In the genomic region with DNA sequence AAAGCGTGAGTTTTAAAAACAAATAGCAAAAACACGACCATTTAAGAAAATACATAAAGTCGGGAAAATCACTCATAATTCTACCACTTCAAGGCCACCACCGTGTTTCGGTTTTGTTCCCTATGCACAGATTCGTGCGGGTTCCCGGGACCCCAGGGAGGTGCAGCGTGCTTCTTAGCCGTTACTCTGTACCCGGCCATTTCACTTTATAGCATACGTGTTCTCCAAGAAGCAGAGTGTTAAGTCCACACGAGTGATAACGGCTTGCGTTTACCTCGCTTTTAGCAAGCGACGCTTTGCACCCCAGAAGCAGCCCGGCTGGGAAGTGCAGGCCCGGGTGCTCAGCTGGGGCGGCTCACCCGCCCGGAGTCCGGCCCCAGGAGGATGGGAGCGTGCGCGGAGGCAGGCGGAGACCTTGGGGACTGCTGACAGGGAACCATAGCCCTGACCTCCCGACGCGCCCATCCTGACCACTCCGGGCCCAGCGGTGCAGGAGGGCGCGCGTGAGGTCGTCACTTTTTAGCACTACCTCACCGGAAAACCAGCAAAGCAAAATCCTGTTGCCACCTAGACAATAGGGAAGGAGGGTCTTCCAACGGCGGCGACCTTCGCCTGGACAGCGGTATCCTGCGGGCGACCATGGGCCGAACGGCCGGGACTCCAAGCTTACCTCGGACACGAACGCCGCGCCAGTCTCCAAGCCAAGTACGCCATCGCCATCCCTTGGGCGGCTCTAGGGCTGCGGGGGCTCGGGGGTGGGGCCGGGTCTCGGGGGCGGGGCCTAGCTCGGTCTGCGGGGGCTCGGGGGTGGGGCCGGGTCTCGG, we compare ENCODE assay signal across 8 cellular contexts. TPM values are rescaled to one million over a fixed set of nuclear protein-coding genes. Genes with fewer than 3 reads are reported as not detected.
DNase-seq lines count a peak whose midpoint lies in the region; ATAC-seq and TF ChIP-seq lines count a peak whose summit lies in the region.

A gene with protein sequence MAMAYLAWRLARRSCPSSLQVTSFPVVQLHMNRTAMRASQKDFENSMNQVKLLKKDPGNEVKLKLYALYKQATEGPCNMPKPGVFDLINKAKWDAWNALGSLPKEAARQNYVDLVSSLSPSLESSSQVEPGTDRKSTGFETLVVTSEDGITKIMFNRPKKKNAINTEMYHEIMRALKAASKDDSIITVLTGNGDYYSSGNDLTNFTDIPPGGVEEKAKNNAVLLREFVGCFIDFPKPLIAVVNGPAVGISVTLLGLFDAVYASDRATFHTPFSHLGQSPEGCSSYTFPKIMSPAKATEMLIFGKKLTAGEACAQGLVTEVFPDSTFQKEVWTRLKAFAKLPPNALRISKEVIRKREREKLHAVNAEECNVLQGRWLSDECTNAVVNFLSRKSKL (minus strand): TSS at position 735 of the 824 bp plus-strand sequence. CDS start 15 bp downstream, at position 720.

- peak within 1 kb of the TSS; percentile 98 for H2AFZ ChIP-seq in hepatocyte

- no peaks in the 10 kb centered on the region for H3K9me3 ChIP-seq in hepatocyte (ENCODE audit: low read depth)

- peaks cover 41% of the 10 kb centered on the region for H3K79me2 ChIP-seq in hepatocyte

- peak within 1 kb of the TSS; percentile 93 for H3K27ac ChIP-seq in hepatocyte

- no peaks in the 10 kb centered on the region for H3K27me3 ChIP-seq in hepatocyte

- 2% methylated on average over 50 of the region's 66 CpGs for WGBS in hepatocyte (ENCODE audit: low lambda C conversion rate, missing lambda C conversion rate)

- H3K4me2 ChIP-seq in hepatocyte: peak within 1 kb of the TSS; percentile 88

- ATAC-seq in GM21723 (IDR thresholded peaks at IDR 0.05; ENCODE audit: unreplicated experiment): peak; percentile 51

- in situ Hi-C loops in astrocyte of the spinal cord (cut with HindIII; ENCODE audit: low sequenced_read_pairs): no loop called here

- TF ChIP-seq CTCF in astrocyte of the spinal cord (IDR thresholded peaks at IDR 0.05; ENCODE audit: low read depth, low read length) (no peak), hepatocyte (IDR thresholded peaks at IDR 0.05; ENCODE audit: poor library complexity) (no peak), retinal pigment epithelial cell (conservative IDR thresholded peaks at IDR 0.05; ENCODE audit: low read depth, low read length) (no peak)

- H4K20me1 ChIP-seq in hepatocyte (ENCODE audit: insufficient read depth, poor library complexity, severe bottlenecking): no peaks in the 10 kb centered on the region

- H3K9me2 ChIP-seq in hepatocyte (replicated peaks; ENCODE audit: insufficient read depth): no peaks in the 10 kb centered on the region

- H3K36me3 ChIP-seq in hepatocyte (replicated peaks; ENCODE audit: insufficient read depth, low read depth): no peaks in the 10 kb centered on the region

- H3K4me1 ChIP-seq in hepatocyte (ENCODE audit: insufficient read depth): peaks cover 13% of the 10 kb centered on the region

- peak within 1 kb of the TSS; percentile 81 for H3K4me3 ChIP-seq in Jurkat, Clone E6-1 (ENCODE audit: low read length)
- H3K4me3 ChIP-seq in astrocyte of the spinal cord (ENCODE audit: low read depth, low read length) (peak within 1 kb of the TSS; percentile 90), hepatocyte (peak within 1 kb of the TSS; percentile 78), retinal pigment epithelial cell (ENCODE audit: low read length) (peak within 1 kb of the TSS; percentile 87)

- DNase-seq in Daoy (ENCODE audit: low read depth) (no peak), SW480 (ENCODE audit: low spot score) (peak; percentile 75), astrocyte of the spinal cord (ENCODE audit: low read depth, low spot score) (no peak), hepatocyte (ENCODE audit: low spot score) (peak; percentile 76), retinal pigment epithelial cell (ENCODE audit: low read depth) (no peak), OCI-M2 (lab: John Stamatoyannopoulos, UW; ENCODE audit: unreplicated experiment) (no peak)
- DNase-seq in Jurkat, Clone E6-1 (ENCODE audit: low read depth, low spot score): peak; percentile 34

RNA-seq across cellular contexts. Expression of the gene that starts here (rescaled TPM):
- total RNA-seq in Daoy (2014; rRNA removed; shearing (Covaris generic)): 63.5 and 77.0 TPM in 2 replicates
- polyA plus RNA-seq in Jurkat, Clone E6-1 (2012; ENCODE audit: insufficient read depth, insufficient read length): 224 TPM
- 102 and 103 TPM in 2 replicates for total RNA-seq in hepatocyte
- 114 TPM in 2 replicates for polyA plus RNA-seq in hepatocyte

Comparison
In these comparisons a context has a peak if more than half of its experiments do, and no peak if none do; other contexts are left out.
1. DNase-seq: peak in Jurkat, Clone E6-1 (single experiment), SW480 (single experiment) and hepatocyte (single experiment); none in Daoy (single experiment), astrocyte of the spinal cord (single experiment), retinal pigment epithelial cell (single experiment) and OCI-M2 (single experiment).
2. Peak in every context shown above with its lines, with median percentiles within 50 percentile points of each other: H3K4me3 ChIP-seq.